Comparison of ENCODE assay signal across 12 cellular contexts in the genomic region with DNA sequence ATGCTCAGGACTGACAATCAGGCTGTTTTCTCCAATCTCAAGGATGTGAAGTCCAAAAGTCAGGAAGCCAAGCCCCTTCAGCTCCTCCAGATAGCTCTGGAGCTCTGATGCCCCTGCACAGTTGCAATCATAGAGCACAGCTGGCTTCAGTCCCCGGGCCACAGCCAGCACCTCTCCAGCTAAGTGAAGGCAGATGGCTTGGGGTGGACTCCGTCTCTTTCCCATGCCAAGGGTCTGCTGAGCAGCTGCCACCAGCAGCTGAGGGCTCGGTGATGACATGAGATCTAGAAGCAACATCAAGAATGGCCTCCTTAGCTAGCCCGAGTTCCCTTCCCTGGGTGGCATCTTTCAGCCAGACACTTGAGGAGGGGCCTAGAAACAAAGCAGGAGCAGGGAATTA. TPM values are rescaled to one million over a fixed set of nuclear protein-coding genes. Genes with fewer than 3 reads are reported as not detected.
DNase-seq lines count a peak whose midpoint lies in the region; ATAC-seq and TF ChIP-seq lines count a peak whose summit lies in the region.
"Had no signal": no experiment of that assay in that cellular context is flagged by ENCODE, and none has a peak within 500 bp of the region (broad histone marks: within the 10 kb centered on the region; RNA-seq: fewer than 3 reads in every experiment).

No MANE protein-coding gene starts in this region.

- peaks cover 6% of the 10 kb centered on the region for H3F3A ChIP-seq in smooth muscle cell (ENCODE audit: low read depth)

- peaks cover 6% of the 10 kb centered on the region for H3K4me1 ChIP-seq in smooth muscle cell (ENCODE audit: low read depth)

- H3K27me3 Mint-ChIP-seq in activated T-cell treated with anti-CD3 and anti-CD28 coated beads, Interleukin-2, amount 50 U/mL, for 24 hours: no peaks in the 10 kb centered on the region

- H2AFZ ChIP-seq in smooth muscle cell (ENCODE audit: low read depth): no peak overlapping the region

- peaks cover 29% of the 10 kb centered on the region for H3K36me3 Mint-ChIP-seq in activated T-cell treated with anti-CD3 and anti-CD28 coated beads, Interleukin-2, amount 50 U/mL, for 24 hours (ENCODE audit: low read depth)

- DNase-seq in activated T-cell treated with anti-CD3 and anti-CD28 coated beads, Interleukin-2, amount 50 U/mL, for 24 hours: no peak
- DNase-seq in activated T-cell treated with anti-CD3 and anti-CD28 coated beads, Interleukin-2, amount 50 U/mL, for 1 hour: no peak
- no peak for DNase-seq in SK-N-MC (ENCODE audit: low read depth, low spot score)
- no peak for DNase-seq in fibroblast of the aortic adventitia (ENCODE audit: low read depth)
- no peak for DNase-seq in smooth muscle cell (lab: John Stamatoyannopoulos, UW; ENCODE audit: unreplicated experiment)
- DNase-seq in DMS153 (lab: John Stamatoyannopoulos, UW): no peak
- DNase-seq: adrenal gland, HCEC 1CT had no signal

- 94% methylated on average over 4 of the region's 4 CpGs for WGBS in smooth muscle cell (ENCODE audit: low lambda C conversion rate)

- ATAC-seq in GM21576 (IDR thresholded peaks at IDR 0.05; ENCODE audit: unreplicated experiment): no peak
- no peak for ATAC-seq in GM21515 (IDR thresholded peaks at IDR 0.05; ENCODE audit: unreplicated experiment)

- H3K9me3 ChIP-seq in SK-N-MC (ENCODE audit: low read depth, low read length): peaks cover 5% of the 10 kb centered on the region; the same call in 1 of the 2 replicates
- no peaks in the 10 kb centered on the region for H3K9me3 ChIP-seq in smooth muscle cell (replicated peaks; ENCODE audit: low read depth)
- H3K9me3 ChIP-seq: adrenal gland, tibial nerve had no signal

- peak overlapping the region; percentile 99 for H3K4me3 ChIP-seq in SK-N-MC
- H3K4me3 ChIP-seq in fibroblast of the aortic adventitia (ENCODE audit: low read depth, low read length): peak overlapping the region; percentile 87
- H3K4me3 ChIP-seq in smooth muscle cell: peak overlapping the region; percentile 87

- H3K27ac ChIP-seq in SK-N-MC (no peak overlapping the region), smooth muscle cell (ENCODE audit: low read depth) (no peak overlapping the region)

- no peak for TF ChIP-seq CTCF in fibroblast of the aortic adventitia (IDR thresholded peaks at IDR 0.05; ENCODE audit: insufficient read depth, low read length)
- no peak for TF ChIP-seq CTCF in smooth muscle cell (IDR thresholded peaks at IDR 0.05; ENCODE audit: borderline replicate concordance, insufficient read depth, poor library complexity, severe bottlenecking)

- peak overlapping the region; percentile 93 for H3K4me2 ChIP-seq in smooth muscle cell

- H3K4me3 Mint-ChIP-seq in activated T-cell treated with anti-CD3 and anti-CD28 coated beads, Interleukin-2, amount 50 U/mL, for 24 hours: peak overlapping the region; percentile 95

- H3K36me3 ChIP-seq in SK-N-MC (ENCODE audit: insufficient read depth, low read length) (peaks cover 10% of the 10 kb centered on the region; the same call in 1 of the 2 replicates), smooth muscle cell (ENCODE audit: low read depth) (no peaks in the 10 kb centered on the region)

- no peaks in the 10 kb centered on the region for H3K79me2 ChIP-seq in smooth muscle cell (ENCODE audit: low read depth)

- H3K27ac Mint-ChIP-seq in activated T-cell treated with anti-CD3 and anti-CD28 coated beads, Interleukin-2, amount 50 U/mL, for 24 hours: peak overlapping the region; percentile 99

- H3K4me1 Mint-ChIP-seq in activated T-cell treated with anti-CD3 and anti-CD28 coated beads, Interleukin-2, amount 50 U/mL, for 24 hours (ENCODE audit: low read depth): peaks cover 46% of the 10 kb centered on the region

- H3K9ac ChIP-seq in SK-N-MC (ENCODE audit: insufficient read length) (peak overlapping the region; percentile 99), smooth muscle cell (ENCODE audit: low read depth) (peak overlapping the region; percentile 86)

- H4K20me1 ChIP-seq in smooth muscle cell (ENCODE audit: low read depth): no peaks in the 10 kb centered on the region

- H3K27me3 ChIP-seq in smooth muscle cell (ENCODE audit: low read depth): no peaks in the 10 kb centered on the region
- H3K27me3 ChIP-seq: adrenal gland, tibial nerve had no signal

- peaks cover 2% of the 10 kb centered on the region for H3K9me3 Mint-ChIP-seq in activated T-cell treated with anti-CD3 and anti-CD28 coated beads, Interleukin-2, amount 50 U/mL, for 24 hours

RNA-seq across cellular contexts. Expression of a gene that starts 1.0 kb away (rescaled TPM):
- total RNA-seq in fibroblast of the aortic adventitia (ENCODE audit: low replicate concordance) (2.4 and 3.6 TPM in 2 replicates), smooth muscle cell (5.0 and 10.6 TPM in 2 replicates)
- 1.0 and 3.8 TPM in 2 replicates for polyA plus RNA-seq in smooth muscle cell

RNA-seq across cellular contexts. Expression of a gene that starts 22.6 kb away (rescaled TPM):
- 3.1 TPM in 1 of 2 replicates, not detected in the other for total RNA-seq in fibroblast of the aortic adventitia (ENCODE audit: low replicate concordance)
- 52.3 and 59.6 TPM in 2 replicates for total RNA-seq in smooth muscle cell
- polyA plus RNA-seq in smooth muscle cell: 18.1 and 57.4 TPM in 2 replicates

RNA-seq across cellular contexts. Expression of a gene that starts 27.5 kb away (rescaled TPM):
- total RNA-seq in fibroblast of the aortic adventitia (ENCODE audit: low replicate concordance) (0.65 TPM in 1 of 2 replicates, not detected in the other), smooth muscle cell (0.04 TPM in 1 of 2 replicates, not detected in the other)
- polyA plus RNA-seq in smooth muscle cell: 0.72 TPM in 1 of 2 replicates, not detected in the other
- total RNA-seq: NCI-H460 had no signal

RNA-seq across cellular contexts. Expression of a gene that starts 44.4 kb away (rescaled TPM):
- 11.2 and 32.6 TPM in 2 replicates for total RNA-seq in fibroblast of the aortic adventitia (ENCODE audit: low replicate concordance)
- 5.2 and 6.2 TPM in 2 replicates for total RNA-seq in smooth muscle cell
- polyA plus RNA-seq in smooth muscle cell: 2.3 and 2.9 TPM in 2 replicates

Comparison
In these comparisons a context has a peak if more than half of its experiments do, and no peak if none do; other contexts are left out.
1. RNA of a gene that starts 22.6 kb away (total RNA-seq): 52.3 to 59.6 TPM in smooth muscle cell; 3.1 TPM in fibroblast of the aortic adventitia; every median in the first group is over 10 times any median in the second.
2. Peak in every context shown above with its lines, with median percentiles within 50 percentile points of each other: H3K4me3 ChIP-seq.